In the genomic region with DNA sequence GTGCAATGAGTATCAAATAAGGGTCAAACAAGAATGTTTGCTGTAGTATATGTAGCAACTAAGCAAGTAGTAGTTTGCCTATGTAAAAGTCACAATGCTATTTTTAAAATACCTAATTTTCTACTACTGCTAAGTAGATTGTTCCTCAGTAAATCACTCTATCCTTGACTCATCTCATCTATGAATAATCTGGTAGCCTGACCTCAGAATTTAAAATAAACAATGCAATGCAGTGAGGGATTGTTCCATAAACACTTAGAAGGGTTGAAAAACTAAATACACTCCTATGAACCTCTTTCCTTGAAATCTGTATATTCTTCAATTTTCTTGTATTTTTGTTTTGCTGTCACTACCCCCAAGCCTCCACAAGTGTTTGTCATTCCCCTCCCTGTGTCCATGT, we compare ENCODE assay signal across 30 cellular contexts.
DNase-seq lines count a peak whose midpoint lies in the region; ATAC-seq, FAIRE-seq and TF ChIP-seq lines count a peak whose summit lies in the region.
"Had no signal": no experiment of that assay in that cellular context is flagged by ENCODE, and none has a peak within 500 bp of the region (broad histone marks: within the 10 kb centered on the region; RNA-seq: fewer than 3 reads in every experiment).

No MANE protein-coding gene starts in this region.

- FAIRE-seq in astrocyte (lab: Jason Lieb, UNC): no peak

- POLR2A ChIA-PET in MCF 10A (lab: Yijun Ruan, JAX): interaction anchor here (1.1 kb wide), 1 partner anchor 9 kb away, joined by 3 read pairs; no protein-coding TSS in a partner anchor

- H3K27ac ChIP-seq in breast epithelium (no peak overlapping the region), astrocyte (ENCODE audit: low read depth, low read length) (no peak overlapping the region)
- H3K27ac ChIP-seq: 22Rv1, gastroesophageal sphincter, KMS-11, skin epidermis, vagina had no signal

- no peaks in the 10 kb centered on the region for H4K20me1 ChIP-seq in astrocyte (ENCODE audit: insufficient read depth, low read length)

- BruUV-seq in MCF 10A (replicated peaks; lab: Mats Ljungman, UMichigan): no TSS peak

- H3K4me3 ChIP-seq in breast epithelium (no peak overlapping the region), astrocyte (ENCODE audit: insufficient read depth, low read depth, low read length) (no peak overlapping the region), fibroblast of pulmonary artery (replicated peaks; ENCODE audit: low read depth, low read length) (no peak overlapping the region)
- H3K4me3 ChIP-seq: gastroesophageal sphincter, skin epidermis, vagina had no signal

- no peak for TF ChIP-seq POLR2A in breast epithelium (IDR thresholded peaks at IDR 0.05)

- peak; percentile 5 for DNase-seq in MCF 10A (ENCODE audit: unreplicated experiment)
- DNase-seq in breast epithelium (ENCODE audit: low spot score in 2 of 2): no peak
- peak; percentile 56 for DNase-seq in astrocyte (ENCODE audit: low read depth)
- peak; percentile 8 for DNase-seq in fibroblast of pulmonary artery (ENCODE audit: low read depth)
- no peak for DNase-seq in GM20000 (ENCODE audit: low spot score)
- DNase-seq: activated CD8-positive, alpha-beta T cell treated with anti-CD3 and anti-CD28 coated beads, Interleukin-2, amount 10 ng/mL, durations not matched to agents 7 days and 5 days; activated effector memory CD4-positive, alpha-beta T cell treated with Interleukin-2 at 50 U/mL for 16 hours; activated naive CD8-positive, alpha-beta T cell treated with anti-CD3 and anti-CD28 coated beads, Interleukin-2, amount 10 ng/mL, durations not matched to agents 7 days and 5 days; AML-193; CD4-positive, alpha-beta T cell; islet precursor cell; MV-4-11; naive thymus-derived CD8-positive, alpha-beta T cell; NCI-H1436 treated with DMSO at 0.1 percent for 48 hours; NCI-H2107; NCI-H774; T-helper 2 cell had no signal

- H3K27me3 ChIP-seq in breast epithelium (no peaks in the 10 kb centered on the region), astrocyte (ENCODE audit: insufficient read depth, low read length) (no peaks in the 10 kb centered on the region)
- H3K27me3 ChIP-seq: gastroesophageal sphincter, vagina had no signal

- intact Hi-C loops in MCF 10A (cut with micrococcal nuclease): no loop called here
- intact Hi-C loops in breast epithelium (cut with DNase I; ENCODE audit: low total_unique reads): no loop called here

- H3K36me3 ChIP-seq in breast epithelium (no peaks in the 10 kb centered on the region), astrocyte (ENCODE audit: insufficient read depth, low read length) (no peaks in the 10 kb centered on the region)
- H3K36me3 ChIP-seq: vagina had no signal

- H3K4me3 Mint-ChIP-seq in MCF 10A (ENCODE audit: unreplicated experiment) (no peak overlapping the region), astrocyte (ENCODE audit: unreplicated experiment) (no peak overlapping the region)
- H3K4me3 Mint-ChIP-seq: activated CD8-positive, alpha-beta T cell treated with anti-CD3 and anti-CD28 coated beads, Interleukin-2, amount 10 ng/mL, durations not matched to agents 7 days and 5 days; activated naive CD8-positive, alpha-beta T cell treated with anti-CD3 and anti-CD28 coated beads, Interleukin-2, amount 10 ng/mL, durations not matched to agents 7 days and 5 days; brain; CD4-positive, alpha-beta T cell; naive thymus-derived CD8-positive, alpha-beta T cell; stimulated activated naive CD8-positive, alpha-beta T cell treated with anti-CD3 and anti-CD28 coated beads, Interleukin-15, Interleukin-2, amounts not matched to agents 100 ng/mL and 50 ng/mL, for 24 hours had no signal

- H3K4me1 ChIP-seq in breast epithelium: no peaks in the 10 kb centered on the region
- peaks cover 6% of the 10 kb centered on the region for H3K4me1 ChIP-seq in astrocyte (ENCODE audit: insufficient read depth, low read length)
- H3K4me1 ChIP-seq: gastroesophageal sphincter had no signal

- no peak overlapping the region for H3K4me2 ChIP-seq in astrocyte (ENCODE audit: low read length)
- H3K4me2 ChIP-seq: KMS-11 had no signal

- H3K9ac ChIP-seq in astrocyte (ENCODE audit: low read length): no peak overlapping the region
- H3K9ac ChIP-seq: KMS-11 had no signal

- no peak for ATAC-seq in GM18517 (IDR thresholded peaks at IDR 0.05; ENCODE audit: unreplicated experiment)
- ATAC-seq in GM18873 (IDR thresholded peaks at IDR 0.05; ENCODE audit: low FRiP score, unreplicated experiment): no peak
- no peak for ATAC-seq in GM19397 (IDR thresholded peaks at IDR 0.05; ENCODE audit: unreplicated experiment)
- ATAC-seq: activated CD8-positive, alpha-beta T cell treated with anti-CD3 and anti-CD28 coated beads, Interleukin-2, amount 10 ng/mL, durations not matched to agents 7 days and 5 days; gastroesophageal sphincter; HCT116; naive thymus-derived CD8-positive, alpha-beta T cell; Right ventricle myocardium inferior; SK-N-SH treated with all-trans-retinoic acid at 6 μM for 48 hours had no signal

- H3K79me2 ChIP-seq in astrocyte (ENCODE audit: insufficient read depth, low read length): no peaks in the 10 kb centered on the region

- H3K36me3 Mint-ChIP-seq in MCF 10A (ENCODE audit: insufficient read depth, unreplicated experiment) (peaks cover 4% of the 10 kb centered on the region), astrocyte (ENCODE audit: low read depth, unreplicated experiment) (peaks cover 9% of the 10 kb centered on the region)

- H3K27me3 Mint-ChIP-seq in MCF 10A (ENCODE audit: insufficient read depth, unreplicated experiment) (no peaks in the 10 kb centered on the region), astrocyte (ENCODE audit: low read depth, unreplicated experiment) (no peaks in the 10 kb centered on the region)
- H3K27me3 Mint-ChIP-seq: activated naive CD8-positive, alpha-beta T cell treated with anti-CD3 and anti-CD28 coated beads, Interleukin-2, amount 10 ng/mL, durations not matched to agents 7 days and 5 days; brain; CD4-positive, alpha-beta T cell; naive thymus-derived CD8-positive, alpha-beta T cell; stimulated activated naive CD8-positive, alpha-beta T cell treated with anti-CD3 and anti-CD28 coated beads, Interleukin-15, Interleukin-2, amounts not matched to agents 100 ng/mL and 50 ng/mL, for 24 hours had no signal

- CTCF ChIA-PET in MCF 10A (lab: Yijun Ruan, JAX): no interaction called here

- H2AFZ ChIP-seq in astrocyte (ENCODE audit: low read depth, low read length): no peak overlapping the region

- H3K27ac Mint-ChIP-seq in MCF 10A (ENCODE audit: low read depth, unreplicated experiment): peak overlapping the region; percentile 81
- H3K27ac Mint-ChIP-seq in astrocyte (ENCODE audit: unreplicated experiment): no peak overlapping the region
- H3K27ac Mint-ChIP-seq: activated CD8-positive, alpha-beta T cell treated with anti-CD3 and anti-CD28 coated beads, Interleukin-2, amount 10 ng/mL, durations not matched to agents 7 days and 5 days; activated naive CD8-positive, alpha-beta T cell treated with anti-CD3 and anti-CD28 coated beads, Interleukin-2, amount 10 ng/mL, durations not matched to agents 7 days and 5 days; brain; CD4-positive, alpha-beta T cell; naive thymus-derived CD8-positive, alpha-beta T cell; stimulated activated naive CD8-positive, alpha-beta T cell treated with anti-CD3 and anti-CD28 coated beads, Interleukin-15, Interleukin-2, amounts not matched to agents 100 ng/mL and 50 ng/mL, for 24 hours had no signal

- no peaks in the 10 kb centered on the region for H3K9me3 Mint-ChIP-seq in MCF 10A (ENCODE audit: unreplicated experiment)
- peaks cover 13% of the 10 kb centered on the region for H3K9me3 Mint-ChIP-seq in astrocyte (ENCODE audit: unreplicated experiment)

- peaks cover 12% of the 10 kb centered on the region for H3K4me1 Mint-ChIP-seq in MCF 10A (ENCODE audit: insufficient read depth, unreplicated experiment)
- peaks cover 3% of the 10 kb centered on the region for H3K4me1 Mint-ChIP-seq in astrocyte (ENCODE audit: low read depth, unreplicated experiment)
- H3K4me1 Mint-ChIP-seq: activated naive CD8-positive, alpha-beta T cell treated with anti-CD3 and anti-CD28 coated beads, Interleukin-2, amount 10 ng/mL, durations not matched to agents 7 days and 5 days; brain; naive thymus-derived CD8-positive, alpha-beta T cell had no signal

- H3K9me3 ChIP-seq in breast epithelium (peaks cover 0 to 3% of the 10 kb centered on the region in 2 donors), astrocyte (ENCODE audit: insufficient read depth, low read depth, low read length) (peaks cover 3% of the 10 kb centered on the region)
- H3K9me3 ChIP-seq: gastroesophageal sphincter, vagina had no signal

- TF ChIP-seq CTCF in MCF 10A (IDR thresholded peaks at IDR 0.05; ENCODE audit: unreplicated experiment) (no peak), breast epithelium (IDR thresholded peaks at IDR 0.05) (no peak), astrocyte (IDR thresholded peaks at IDR 0.05; ENCODE audit: insufficient read depth, low read depth, low read length) (no peak), fibroblast of pulmonary artery (IDR thresholded peaks at IDR 0.05; ENCODE audit: low read length, missing control alignments) (no peak), GM20000 (IDR thresholded peaks at IDR 0.05; ENCODE audit: extremely low read depth, missing control alignments) (no peak)

Comparison
In these comparisons a context has a peak if more than half of its experiments do, and no peak if none do; other contexts are left out.
1. DNase-seq: peak in MCF 10A (single experiment), astrocyte (single experiment) and fibroblast of pulmonary artery (single experiment); none in breast epithelium (0 of 2) and GM20000 (single experiment).